ENCODE assay signal across 8 cellular contexts in the genomic region with DNA sequence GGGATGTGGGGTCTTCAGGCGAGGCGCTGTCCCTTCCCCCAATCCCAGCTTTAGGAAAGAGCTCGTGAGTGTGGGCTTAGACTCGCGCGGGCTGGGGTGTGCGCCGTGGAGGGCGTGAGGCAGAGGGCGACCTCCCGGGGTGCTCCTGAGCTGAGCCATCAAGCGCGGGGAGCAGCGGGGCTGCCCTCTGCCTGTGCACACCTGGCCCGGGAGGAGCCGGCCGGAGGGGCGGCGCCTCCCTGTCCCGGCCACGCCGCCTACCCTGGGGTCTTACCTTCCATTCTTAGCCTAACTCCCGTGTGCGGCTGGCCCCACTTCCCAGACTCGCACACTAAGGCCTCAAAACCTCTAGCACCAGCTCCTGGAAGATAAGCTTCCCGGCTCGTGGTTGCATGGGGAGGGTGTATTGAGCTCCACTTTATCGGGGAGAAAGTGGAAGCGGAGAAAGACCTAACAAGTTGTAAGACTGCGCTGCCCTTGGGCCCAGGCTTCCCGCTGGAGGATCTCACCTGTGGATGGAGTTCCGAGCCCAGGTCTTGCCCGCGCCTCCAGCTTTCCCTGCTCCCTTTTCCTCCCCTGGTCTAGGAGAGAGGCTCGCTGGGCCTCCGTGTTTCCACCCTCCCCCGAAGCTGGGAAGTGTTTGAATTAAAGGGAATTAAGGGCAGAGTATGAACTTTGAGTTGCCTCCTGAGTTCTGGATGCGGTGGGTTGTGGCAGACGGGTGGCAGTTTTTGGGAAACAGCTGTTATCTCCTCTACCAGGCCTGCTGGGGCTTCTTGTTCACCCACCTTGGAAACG. TPM values are rescaled to one million over a fixed set of nuclear protein-coding genes. Genes with fewer than 3 reads are reported as not detected.
DNase-seq lines count a peak whose midpoint lies in the region; ATAC-seq and TF ChIP-seq lines count a peak whose summit lies in the region.

No MANE protein-coding gene starts in this region.

- H3K27ac ChIP-seq in SJSA1, result no peak overlapping the region

- H3K36me3 Mint-ChIP-seq in activated CD4-positive, alpha-beta T cell treated with anti-CD3 and anti-CD28 coated beads for 36 hours (ENCODE audit: low read depth), result no peaks in the 10 kb centered on the region

- intact Hi-C loops in activated CD4-positive, alpha-beta T cell treated with anti-CD3 and anti-CD28 coated beads for 36 hours (cut with DNase I, micrococcal nuclease), result loop anchor here in 1 of 2 experiments (5.0 kb wide), 1 partner anchor 91 kb away; the partner anchor contains the start of gene C20orf203

- H3K4me3 ChIP-seq in SJSA1 (peak overlapping the region; percentile 93), fibroblast of pulmonary artery (replicated peaks; ENCODE audit: low read depth, low read length) (peak overlapping the region; percentile 76)

- ATAC-seq in activated CD4-positive, alpha-beta T cell treated with anti-CD3 and anti-CD28 coated beads for 36 hours, result peak; percentile 32
- ATAC-seq in HG03442 (IDR thresholded peaks at IDR 0.05; ENCODE audit: unreplicated experiment), result no peak
- no peak for ATAC-seq in GM18868 (IDR thresholded peaks at IDR 0.05; ENCODE audit: unreplicated experiment)
- ATAC-seq in GM19395 (IDR thresholded peaks at IDR 0.05; ENCODE audit: unreplicated experiment), result no peak

- DNase-seq in activated CD4-positive, alpha-beta T cell treated with anti-CD3 and anti-CD28 coated beads for 36 hours, result peak; percentile 24
- DNase-seq in activated CD4-positive, alpha-beta T cell treated with anti-CD3 and anti-CD28 coated beads, Interleukin-2, amount 50 U/mL, for 48 hours, result no peak
- DNase-seq in SJSA1 (ENCODE audit: low read depth in 1 of 2, low spot score in 2 of 2) (no peak), fibroblast of pulmonary artery (ENCODE audit: low read depth) (no peak), retina (peak; percentile 69)

- peak overlapping the region; percentile 5 for H3K27ac Mint-ChIP-seq in activated CD4-positive, alpha-beta T cell treated with anti-CD3 and anti-CD28 coated beads for 36 hours

- CTCF ChIA-PET in activated CD4-positive, alpha-beta T cell treated with anti-CD3 and anti-CD28 coated beads for 36 hours (lab: Charles Lee), result interaction anchor here (0.6 to 3.6 kb wide), 8 partner anchors 14 to 241 kb away, joined by 3 to 25 read pairs (median 4); partner anchors contain the start of genes C20orf203 and COMMD7

- H3K4me1 Mint-ChIP-seq in activated CD4-positive, alpha-beta T cell treated with anti-CD3 and anti-CD28 coated beads for 36 hours, result peaks cover 10% of the 10 kb centered on the region

- peaks cover 7% of the 10 kb centered on the region for H3K36me3 ChIP-seq in SJSA1

- H3K27me3 ChIP-seq in SJSA1 (replicated peaks), result no peaks in the 10 kb centered on the region

- peaks cover 32% of the 10 kb centered on the region for H3K4me1 ChIP-seq in SJSA1 (replicated peaks)

- 0 out of 2 replicates have a peak, but pooled peaks cover 2% of the 10 kb centered on the region for H3K9me3 ChIP-seq in SJSA1 (replicated peaks)

- TF ChIP-seq CTCF in fibroblast of pulmonary artery (IDR thresholded peaks at IDR 0.05; ENCODE audit: low read length, missing control alignments), result no peak

- peak overlapping the region; percentile 70 for H3K4me3 Mint-ChIP-seq in activated CD4-positive, alpha-beta T cell treated with anti-CD3 and anti-CD28 coated beads for 36 hours

- no peaks in the 10 kb centered on the region for H3K9me3 Mint-ChIP-seq in activated CD4-positive, alpha-beta T cell treated with anti-CD3 and anti-CD28 coated beads for 36 hours (ENCODE audit: low read depth)

- peaks cover 7% of the 10 kb centered on the region for H3K27me3 Mint-ChIP-seq in activated CD4-positive, alpha-beta T cell treated with anti-CD3 and anti-CD28 coated beads for 36 hours

- POLR2A ChIA-PET in activated CD4-positive, alpha-beta T cell treated with anti-CD3 and anti-CD28 coated beads for 36 hours (lab: Charles Lee), result interaction anchor here (0.6 kb wide), 1 partner anchor 11 kb away, joined by 4 read pairs; no protein-coding TSS in a partner anchor

RNA-seq across cellular contexts. Expression of gene DNMT3B, which starts 1.2 kb away (rescaled TPM):
- total RNA-seq in activated CD4-positive, alpha-beta T cell treated with anti-CD3 and anti-CD28 coated beads for 36 hours, result 1 to 10 TPM; 1.4 to 1.6 TPM
- 2.6 and 5.6 TPM in 2 replicates for total RNA-seq in SJSA1 (2014; rRNA removed; shearing (Covaris generic))

RNA-seq across cellular contexts. Expression of gene COMMD7, which starts 20.1 kb away (rescaled TPM):
- 10 to 100 TPM; 35.9 to 38.8 TPM for total RNA-seq in activated CD4-positive, alpha-beta T cell treated with anti-CD3 and anti-CD28 coated beads for 36 hours
- total RNA-seq in SJSA1 (2014; rRNA removed; shearing (Covaris generic)), result 43.8 and 53.3 TPM in 2 replicates

RNA-seq across cellular contexts. Expression of gene MAPRE1, which starts 56.4 kb away (rescaled TPM):
- 100 to 1,000 TPM; 112 to 125 TPM for total RNA-seq in activated CD4-positive, alpha-beta T cell treated with anti-CD3 and anti-CD28 coated beads for 36 hours
- 250 and 275 TPM in 2 replicates for total RNA-seq in SJSA1 (2014; rRNA removed; shearing (Covaris generic))

Comparison
In these comparisons a context has a peak if more than half of its experiments do, and no peak if none do; other contexts are left out.
1. DNase-seq: peak in activated CD4-positive, alpha-beta T cell treated with anti-CD3 and anti-CD28 coated beads for 36 hours (single experiment) and retina (single experiment); none in activated CD4-positive, alpha-beta T cell treated with anti-CD3 and anti-CD28 coated beads, Interleukin-2, amount 50 U/mL, for 48 hours (0 of 2), SJSA1 (0 of 2) and fibroblast of pulmonary artery (single experiment).